ENCODE assay signal across 13 cellular contexts in the genomic region with DNA sequence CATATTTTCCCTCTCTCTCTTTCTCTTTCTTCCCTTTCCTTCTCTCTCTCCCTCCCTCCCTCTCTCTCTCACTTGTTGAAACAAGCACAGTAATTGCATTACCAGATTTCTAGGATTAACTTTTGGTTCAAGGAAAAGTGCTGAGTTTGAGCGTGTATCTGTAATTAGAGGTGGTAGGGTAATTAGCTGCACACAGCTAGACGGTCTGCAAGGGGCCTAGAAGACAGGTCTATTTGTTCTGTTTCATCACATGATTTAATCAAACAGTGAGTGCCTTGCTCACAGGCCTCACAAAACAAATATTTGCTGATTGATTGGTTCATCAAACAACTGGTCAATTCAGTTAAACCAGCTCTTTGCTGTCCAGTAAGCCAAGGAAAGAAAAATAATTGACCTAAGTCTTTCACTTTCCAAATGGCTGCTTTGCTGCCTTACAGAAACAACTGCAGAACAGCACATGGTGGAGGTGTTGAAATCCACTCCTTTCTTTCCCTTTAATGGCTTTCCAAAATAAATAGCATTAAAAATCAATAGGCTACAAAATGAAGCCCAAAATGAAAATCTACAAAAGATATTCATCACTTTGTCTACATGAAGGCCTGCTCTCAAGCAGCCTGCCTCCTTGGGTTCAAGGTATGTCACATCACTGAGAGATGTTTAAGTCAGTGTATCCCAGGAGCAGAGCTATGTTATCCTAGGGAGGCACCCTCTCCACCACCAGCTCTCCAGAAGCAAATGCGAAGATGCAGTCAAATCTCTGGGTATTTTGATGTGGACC.
DNase-seq lines count a peak whose midpoint lies in the region; ATAC-seq, FAIRE-seq and TF ChIP-seq lines count a peak whose summit lies in the region.
"Had no signal": no experiment of that assay in that cellular context is flagged by ENCODE, and none has a peak within 500 bp of the region (broad histone marks: within the 10 kb centered on the region; RNA-seq: fewer than 3 reads in every experiment).

No MANE protein-coding gene starts in this region.

- WGBS in A549 (ENCODE audit: missing lambda C conversion rate) = 56% methylated on average over 3 of the region's 3 CpGs

- ATAC-seq in A549 (peak in 1 of 2 experiments; percentile 24; a peak in 1 of 6 replicates), left colon (peak; percentile 85), sciatic nerve (no peak)
- ATAC-seq: activated T-helper 17 cell treated with anti-CD3 and anti-CD28 coated beads, Interleukin-2, amount 50 U/mL, for 72 hours had no signal

- no peak overlapping the region for H3K27ac Mint-ChIP-seq in activated T-helper 2 cell treated with anti-CD3 and anti-CD28 coated beads, Interferon-gamma antibody, Interleukin-2, Interleukin-4, amounts not matched to agents 10 μg/mL and 5 μg/mL and 100 μg/mL, durations not matched to agents 14 hours and 24 hours and 36 hours
- H3K27ac Mint-ChIP-seq: activated T-helper 17 cell treated with anti-CD3 and anti-CD28 coated beads, Interleukin-2, amount 50 U/mL, for 72 hours; stimulated activated naive CD8-positive, alpha-beta T cell treated with anti-CD3 and anti-CD28 coated beads, Interleukin-15, Interleukin-2, amounts not matched to agents 100 ng/mL and 50 ng/mL, for 24 hours; T-helper 1 cell treated with Interleukin-12 subunit alpha and Interleukin-12 subunit beta and Interleukin-4 antibody, amounts not matched to agents 30 μg/mL and 1 μg/mL, for 36 hours had no signal

- H3K4me2 ChIP-seq in A549 = peak overlapping the region; percentile 37

- no peaks in the 10 kb centered on the region for H3K9me3 Mint-ChIP-seq in activated T-helper 2 cell treated with anti-CD3 and anti-CD28 coated beads, Interferon-gamma antibody, Interleukin-2, Interleukin-4, amounts not matched to agents 10 μg/mL and 5 μg/mL and 100 μg/mL, durations not matched to agents 14 hours and 24 hours and 36 hours
- H3K9me3 Mint-ChIP-seq: activated T-helper 17 cell treated with anti-CD3 and anti-CD28 coated beads, Interleukin-2, amount 50 U/mL, for 72 hours; stimulated activated naive CD8-positive, alpha-beta T cell treated with anti-CD3 and anti-CD28 coated beads, Interleukin-15, Interleukin-2, amounts not matched to agents 100 ng/mL and 50 ng/mL, for 24 hours; T-helper 1 cell treated with Interleukin-12 subunit alpha and Interleukin-12 subunit beta and Interleukin-4 antibody, amounts not matched to agents 30 μg/mL and 1 μg/mL, for 36 hours had no signal

- H3K36me3 Mint-ChIP-seq in activated T-helper 2 cell treated with anti-CD3 and anti-CD28 coated beads, Interferon-gamma antibody, Interleukin-2, Interleukin-4, amounts not matched to agents 10 μg/mL and 5 μg/mL and 100 μg/mL, durations not matched to agents 14 hours and 24 hours and 36 hours (ENCODE audit: low read depth) = no peaks in the 10 kb centered on the region

- H3K4me3 ChIP-seq in A549 (no peak overlapping the region), LNCaP clone FGC (ENCODE audit: low read depth, low read length) (no peak overlapping the region)

- no peak overlapping the region for H3K4me3 Mint-ChIP-seq in activated T-helper 2 cell treated with anti-CD3 and anti-CD28 coated beads, Interferon-gamma antibody, Interleukin-2, Interleukin-4, amounts not matched to agents 10 μg/mL and 5 μg/mL and 100 μg/mL, durations not matched to agents 14 hours and 24 hours and 36 hours (ENCODE audit: low read depth)
- H3K4me3 Mint-ChIP-seq: activated T-helper 17 cell treated with anti-CD3 and anti-CD28 coated beads, Interleukin-2, amount 50 U/mL, for 72 hours; stimulated activated naive CD8-positive, alpha-beta T cell treated with anti-CD3 and anti-CD28 coated beads, Interleukin-15, Interleukin-2, amounts not matched to agents 100 ng/mL and 50 ng/mL, for 24 hours; T-helper 1 cell treated with Interleukin-12 subunit alpha and Interleukin-12 subunit beta and Interleukin-4 antibody, amounts not matched to agents 30 μg/mL and 1 μg/mL, for 36 hours had no signal

- no peak for FAIRE-seq in A549 (lab: Jason Lieb, UNC)

- TF ChIP-seq EP300 in A549 (IDR thresholded peaks at IDR 0.05) = no peak

- H3K27me3 Mint-ChIP-seq in activated T-helper 2 cell treated with anti-CD3 and anti-CD28 coated beads, Interferon-gamma antibody, Interleukin-2, Interleukin-4, amounts not matched to agents 10 μg/mL and 5 μg/mL and 100 μg/mL, durations not matched to agents 14 hours and 24 hours and 36 hours (ENCODE audit: low read depth) = peaks cover 17% of the 10 kb centered on the region

- POLR2A ChIA-PET in A549 (lab: Yijun Ruan, JAX) = no interaction called here

- intact Hi-C loops in left colon (cut with DNase I, micrococcal nuclease) (no loop called here), sciatic nerve (cut with DNase I) (no loop called here)
- intact Hi-C loops in activated T-helper 2 cell treated with anti-CD3 and anti-CD28 coated beads, Interferon-gamma antibody, Interleukin-2, Interleukin-4, amounts not matched to agents 10 μg/mL and 5 μg/mL and 100 μg/mL, durations not matched to agents 14 hours and 24 hours and 36 hours (cut with micrococcal nuclease) = no loop called here

- no peak overlapping the region; a peak in 1 of 6 replicates for H3K27ac ChIP-seq in A549

- TF ChIP-seq POLR2A in A549 (IDR thresholded peaks at IDR 0.05; ENCODE audit: low read length) = no peak

- CTCF ChIA-PET in A549 (lab: Yijun Ruan, JAX) = interaction anchor here (0.5 to 1.0 kb wide), 2 partner anchors 14 to 245 kb away, joined by 3 read pairs; no protein-coding TSS in a partner anchor

- DNase-seq in A549 (ENCODE audit: low read depth in 1 of 2, low spot score in 1 of 2) (no peak), LNCaP clone FGC (ENCODE audit: low read depth) (peak; percentile 83), NCI-H69 (lab: John Stamatoyannopoulos, UW) (peak; percentile 94), left colon (no peak), AG20443 (ENCODE audit: low spot score) (no peak), cerebellar nuclear complex (lab: John Stamatoyannopoulos, UW) (no peak), sciatic nerve (ENCODE audit: low spot score) (no peak)
- no peak for DNase-seq in activated T-helper 2 cell treated with anti-CD3 and anti-CD28 coated beads, Interferon-gamma antibody, Interleukin-2, Interleukin-4, amounts not matched to agents 10 μg/mL and 5 μg/mL and 100 μg/mL, durations not matched to agents 14 hours and 24 hours and 36 hours (ENCODE audit: low spot score)
- DNase-seq: ACHN; activated CD4-positive, alpha-beta T cell treated with anti-CD3 and anti-CD28 coated beads, Interleukin-2, amount 50 U/mL, for 4 hours had no signal

- no peaks in the 10 kb centered on the region for H3K9me3 ChIP-seq in A549

- H3K4me1 ChIP-seq in A549 = peaks cover 53% of the 10 kb centered on the region

- TF ChIP-seq CTCF in A549 (IDR thresholded peaks at IDR 0.05) (no peak), LNCaP clone FGC (IDR thresholded peaks at IDR 0.05; ENCODE audit: control insufficient read depth, extremely low read depth, insufficient read depth) (no peak)

- H3K4me1 Mint-ChIP-seq in activated T-helper 2 cell treated with anti-CD3 and anti-CD28 coated beads, Interferon-gamma antibody, Interleukin-2, Interleukin-4, amounts not matched to agents 10 μg/mL and 5 μg/mL and 100 μg/mL, durations not matched to agents 14 hours and 24 hours and 36 hours (ENCODE audit: low read depth) = peaks cover 3% of the 10 kb centered on the region
- H3K4me1 Mint-ChIP-seq: activated T-helper 17 cell treated with anti-CD3 and anti-CD28 coated beads, Interleukin-2, amount 50 U/mL, for 72 hours had no signal

- no peak for TF ChIP-seq RAD21 in A549 (conservative IDR thresholded peaks at IDR 0.05 in 1 of 2, IDR thresholded peaks at IDR 0.05 in 1 of 2)

TF ChIP-seq in A549, 52 proteins besides CTCF, POLR2A, EP300 and RAD21 (continues in another document):
- TF ChIP-seq, protein P1, sequence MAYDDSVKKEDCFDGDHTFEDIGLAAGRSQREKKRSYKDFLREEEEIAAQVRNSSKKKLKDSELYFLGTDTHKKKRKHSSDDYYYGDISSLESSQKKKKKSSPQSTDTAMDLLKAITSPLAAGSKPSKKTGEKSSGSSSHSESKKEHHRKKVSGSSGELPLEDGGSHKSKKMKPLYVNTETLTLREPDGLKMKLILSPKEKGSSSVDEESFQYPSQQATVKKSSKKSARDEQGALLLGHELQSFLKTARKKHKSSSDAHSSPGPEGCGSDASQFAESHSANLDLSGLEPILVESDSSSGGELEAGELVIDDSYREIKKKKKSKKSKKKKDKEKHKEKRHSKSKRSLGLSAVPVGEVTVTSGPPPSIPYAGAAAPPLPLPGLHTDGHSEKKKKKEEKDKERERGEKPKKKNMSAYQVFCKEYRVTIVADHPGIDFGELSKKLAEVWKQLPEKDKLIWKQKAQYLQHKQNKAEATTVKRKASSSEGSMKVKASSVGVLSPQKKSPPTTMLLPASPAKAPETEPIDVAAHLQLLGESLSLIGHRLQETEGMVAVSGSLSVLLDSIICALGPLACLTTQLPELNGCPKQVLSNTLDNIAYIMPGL (CRISPR knock-in tag; IDR thresholded peaks at IDR 0.05; ENCODE audit: borderline replicate concordance) = no peak
- TF ChIP-seq HOXB13 (CRISPR knock-in tag; IDR thresholded peaks at IDR 0.05; ENCODE audit: low read depth) (no peak), FOSB (CRISPR knock-in tag; IDR thresholded peaks at IDR 0.05) (no peak), FOXS1 (CRISPR knock-in tag; IDR thresholded peaks at IDR 0.05) (no peak), SREBF2 (IDR thresholded peaks at IDR 0.05) (no peak), ESRRA (IDR thresholded peaks at IDR 0.05; ENCODE audit: borderline replicate concordance, low read length) (no peak), POLR2AphosphoS2 (conservative IDR thresholded peaks at IDR 0.05; ENCODE audit: low read length) (no peak), CBX2 (IDR thresholded peaks at IDR 0.05; ENCODE audit: borderline replicate concordance, low read depth) (no peak), NFE2L2 (conservative IDR thresholded peaks at IDR 0.05; ENCODE audit: low read length) (no peak), KDM5A (IDR thresholded peaks at IDR 0.05) (no peak), KDM1A (IDR thresholded peaks at IDR 0.05; ENCODE audit: low read depth) (no peak)
- TF ChIP-seq, protein P2, sequence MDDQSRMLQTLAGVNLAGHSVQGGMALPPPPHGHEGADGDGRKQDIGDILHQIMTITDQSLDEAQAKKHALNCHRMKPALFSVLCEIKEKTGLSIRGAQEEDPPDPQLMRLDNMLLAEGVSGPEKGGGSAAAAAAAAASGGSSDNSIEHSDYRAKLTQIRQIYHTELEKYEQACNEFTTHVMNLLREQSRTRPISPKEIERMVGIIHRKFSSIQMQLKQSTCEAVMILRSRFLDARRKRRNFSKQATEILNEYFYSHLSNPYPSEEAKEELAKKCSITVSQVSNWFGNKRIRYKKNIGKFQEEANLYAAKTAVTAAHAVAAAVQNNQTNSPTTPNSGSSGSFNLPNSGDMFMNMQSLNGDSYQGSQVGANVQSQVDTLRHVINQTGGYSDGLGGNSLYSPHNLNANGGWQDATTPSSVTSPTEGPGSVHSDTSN (IDR thresholded peaks at IDR 0.05) = no peak

Comparison
In these comparisons a context has a peak if more than half of its experiments do, and no peak if none do; other contexts are left out.
1. DNase-seq: peak in LNCaP clone FGC (single experiment) and NCI-H69 (single experiment); none in A549 (0 of 2), left colon (0 of 2), activated T-helper 2 cell treated with anti-CD3 and anti-CD28 coated beads, Interferon-gamma antibody, Interleukin-2, Interleukin-4, amounts not matched to agents 10 μg/mL and 5 μg/mL and 100 μg/mL, durations not matched to agents 14 hours and 24 hours and 36 hours (single experiment), AG20443 (single experiment), cerebellar nuclear complex (0 of 2) and sciatic nerve (single experiment).